16 cellular contexts compared by ENCODE assay signal in the genomic region with DNA sequence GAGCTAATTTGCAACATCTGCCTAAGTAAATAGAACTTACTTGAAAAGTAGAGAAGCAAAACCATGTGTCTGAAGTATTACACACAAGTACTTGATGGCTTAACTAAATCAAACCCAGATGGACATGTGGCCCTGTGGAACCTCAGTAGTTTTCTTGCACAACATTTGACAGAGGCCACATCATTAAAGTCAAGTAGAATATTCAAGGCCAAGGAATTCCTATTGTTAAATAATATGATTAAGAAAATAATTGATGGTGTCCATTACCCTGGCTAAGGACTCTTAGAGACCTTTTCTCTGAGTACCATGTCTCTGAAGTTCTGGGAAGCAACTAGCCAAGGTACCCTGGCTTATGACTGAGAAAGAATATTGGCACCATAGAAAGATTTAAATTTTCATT.
"Had no signal": no experiment of that assay in that cellular context is flagged by ENCODE, and none has a peak within 500 bp of the region (broad histone marks: within the 10 kb centered on the region; RNA-seq: fewer than 3 reads in every experiment).

No MANE protein-coding gene starts in this region.

- DNase-seq: activated CD4-positive, alpha-beta T cell treated with anti-CD3 and anti-CD28 coated beads, Interleukin-2, amount 50 U/mL, for 4 hours; activated CD4-positive, CD25-positive, alpha-beta regulatory T cell treated with anti-CD3 and anti-CD28 coated beads, Interleukin-2, amount 50 U/mL, for 72 hours; activated naive CD4-positive, alpha-beta T cell treated with Interleukin-2 at 50 U/mL for 16 hours; aorta; cerebellar nuclear complex; effector memory CD4-positive, alpha-beta T cell; foreskin keratinocyte; mesendoderm; stimulated activated CD4-positive, alpha-beta T cell treated with anti-CD3 and anti-CD28 coated beads, Interleukin-2, amount 100 ng/mL, for 48 hours; stimulated activated naive B cell treated with anti-CD40 and anti-IgM and Interleukin-4, amounts not matched to agents 10 μg/mL and 1 μg/mL and 100 μg/mL, for 72 hours; tibial artery; uterus had no signal

- H3K9me3 Mint-ChIP-seq: activated T-helper 17 cell treated with anti-CD3 and anti-CD28 coated beads, Interleukin-2, amount 50 U/mL, for 72 hours; dendritic cell treated with granulocyte-macrophage colony-stimulating factor and Interleukin-4, amounts not matched to agents 40 ng/mL and 50 ng/mL, for 4 days; natural killer cell treated with Interleukin-12 subunit alpha and Interleukin-12 subunit beta and Interleukin-15 and Interleukin-18, amount 100 ng/mL, for 72 hours had no signal

- ATAC-seq: activated T-helper 17 cell treated with anti-CD3 and anti-CD28 coated beads, Interleukin-2, amount 50 U/mL, for 72 hours; foreskin keratinocyte; natural killer cell treated with Interleukin-12 subunit alpha and Interleukin-12 subunit beta and Interleukin-15 and Interleukin-18, amount 100 ng/mL, for 72 hours; stimulated activated naive B cell treated with anti-CD40 and anti-IgM and Interleukin-4, amounts not matched to agents 10 μg/mL and 1 μg/mL and 100 μg/mL, for 72 hours had no signal

- H3K27ac Mint-ChIP-seq: activated T-helper 17 cell treated with anti-CD3 and anti-CD28 coated beads, Interleukin-2, amount 50 U/mL, for 72 hours; dendritic cell treated with granulocyte-macrophage colony-stimulating factor and Interleukin-4, amounts not matched to agents 40 ng/mL and 50 ng/mL, for 4 days; natural killer cell treated with Interleukin-12 subunit alpha and Interleukin-12 subunit beta and Interleukin-15 and Interleukin-18, amount 100 ng/mL, for 72 hours; stimulated activated naive B cell treated with anti-CD40 and anti-IgM and Interleukin-4, amounts not matched to agents 10 μg/mL and 1 μg/mL and 100 μg/mL, for 72 hours had no signal

- H3K4me3 Mint-ChIP-seq: activated T-helper 17 cell treated with anti-CD3 and anti-CD28 coated beads, Interleukin-2, amount 50 U/mL, for 72 hours; dendritic cell treated with granulocyte-macrophage colony-stimulating factor and Interleukin-4, amounts not matched to agents 40 ng/mL and 50 ng/mL, for 4 days; natural killer cell treated with Interleukin-12 subunit alpha and Interleukin-12 subunit beta and Interleukin-15 and Interleukin-18, amount 100 ng/mL, for 72 hours; stimulated activated naive B cell treated with anti-CD40 and anti-IgM and Interleukin-4, amounts not matched to agents 10 μg/mL and 1 μg/mL and 100 μg/mL, for 72 hours had no signal

- H3K36me3 Mint-ChIP-seq: natural killer cell treated with Interleukin-12 subunit alpha and Interleukin-12 subunit beta and Interleukin-15 and Interleukin-18, amount 100 ng/mL, for 72 hours; stimulated activated naive B cell treated with anti-CD40 and anti-IgM and Interleukin-4, amounts not matched to agents 10 μg/mL and 1 μg/mL and 100 μg/mL, for 72 hours had no signal

- H3K9me3 ChIP-seq: breast epithelium, uterus had no signal

- H3K4me1 ChIP-seq: breast epithelium, tibial artery had no signal

- H3K36me3 ChIP-seq: breast epithelium, tibial artery, uterus had no signal

- H3K27ac ChIP-seq: breast epithelium, foreskin keratinocyte, tibial artery, uterus had no signal

- H3K4me3 ChIP-seq: breast epithelium, tibial artery, uterus had no signal

- H3K27me3 ChIP-seq: breast epithelium, foreskin keratinocyte, tibial artery, uterus had no signal

- H3K4me1 Mint-ChIP-seq: activated T-helper 17 cell treated with anti-CD3 and anti-CD28 coated beads, Interleukin-2, amount 50 U/mL, for 72 hours; stimulated activated naive B cell treated with anti-CD40 and anti-IgM and Interleukin-4, amounts not matched to agents 10 μg/mL and 1 μg/mL and 100 μg/mL, for 72 hours had no signal

- H3K27me3 Mint-ChIP-seq: dendritic cell treated with granulocyte-macrophage colony-stimulating factor and Interleukin-4, amounts not matched to agents 40 ng/mL and 50 ng/mL, for 4 days had no signal
